8 cellular contexts compared by ENCODE assay signal in the genomic region with DNA sequence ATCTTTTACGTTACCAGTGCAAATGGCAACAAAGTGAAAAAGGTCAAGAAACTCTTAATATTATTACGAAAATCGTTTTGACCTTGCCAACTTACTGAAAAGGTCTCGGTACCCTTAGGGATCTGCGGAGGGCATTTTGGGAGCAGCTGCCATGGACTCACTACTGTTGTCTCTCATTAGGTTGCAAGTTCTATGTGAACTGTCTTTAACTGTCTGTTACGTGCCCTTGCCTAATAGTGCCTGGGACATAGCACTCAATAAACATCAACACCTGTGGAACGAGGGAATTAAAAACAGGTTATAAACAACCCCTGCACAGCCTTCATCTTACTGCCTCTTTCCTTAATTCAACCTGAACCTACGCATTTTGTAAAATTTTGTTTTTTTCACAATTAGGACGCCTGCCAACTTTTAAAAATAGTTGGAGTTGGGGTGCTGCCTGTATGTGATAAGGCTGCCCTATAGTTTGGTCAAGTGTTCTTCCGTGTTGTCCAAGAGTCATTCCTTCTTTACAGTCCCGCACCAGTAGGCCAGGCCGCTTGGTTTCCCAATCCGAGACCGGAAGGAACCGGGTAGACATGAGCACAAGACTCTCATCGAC. TPM values are rescaled to one million over a fixed set of nuclear protein-coding genes. Genes with fewer than 3 reads are reported as not detected.
DNase-seq lines count a peak whose midpoint lies in the region; ATAC-seq and TF ChIP-seq lines count a peak whose summit lies in the region.

No MANE protein-coding gene starts in this region.

- no peak overlapping the region for H3K27ac ChIP-seq in iPS DF 6.9 (ENCODE audit: low read length)
- peak overlapping the region; percentile 98 for H3K27ac ChIP-seq in smooth muscle cell (ENCODE audit: low read depth)

- TF ChIP-seq CTCF in smooth muscle cell (IDR thresholded peaks at IDR 0.05; ENCODE audit: borderline replicate concordance, insufficient read depth, poor library complexity, severe bottlenecking) = no peak

- H4K20me1 ChIP-seq in smooth muscle cell (ENCODE audit: low read depth) = peaks cover 29% of the 10 kb centered on the region

- H3K36me3 ChIP-seq in iPS DF 6.9 (ENCODE audit: control insufficient read depth, insufficient read depth, low read length) (no peaks in the 10 kb centered on the region), smooth muscle cell (ENCODE audit: low read depth) (no peaks in the 10 kb centered on the region)

- H3F3A ChIP-seq in smooth muscle cell (ENCODE audit: low read depth) = no peaks in the 10 kb centered on the region

- peak overlapping the region; percentile 98 for H3K9ac ChIP-seq in smooth muscle cell (ENCODE audit: low read depth)

- H3K4me1 Mint-ChIP-seq in activated CD8-positive, alpha-beta T cell treated with anti-CD3 and anti-CD28 coated beads, Interleukin-2, amount 10 ng/mL, durations not matched to agents 7 days and 5 days (ENCODE audit: low read depth) = peaks cover 32% of the 10 kb centered on the region

- CTCF ChIA-PET in activated CD8-positive, alpha-beta T cell treated with anti-CD3 and anti-CD28 coated beads, Interleukin-2, amount 10 ng/mL, durations not matched to agents 7 days and 5 days (lab: Charles Lee) = interaction anchor here (0.9 to 1.0 kb wide), 2 partner anchors 31 to 382 kb away, joined by 3 to 4 read pairs; no protein-coding TSS in a partner anchor

- intact Hi-C loops in Right ventricle myocardium inferior (cut with DNase I) = loop anchor here (2.0 to 10.0 kb wide), 2 partner anchors 219 to 379 kb away; no protein-coding TSS in a partner anchor
- intact Hi-C loops in cardiac septum (cut with DNase I) = loop anchor here (1.0 to 10.0 kb wide), 2 partner anchors 217 to 419 kb away; a partner anchor contains a TSS

- ATAC-seq in Right ventricle myocardium inferior (peak; percentile 53), HG03135 (IDR thresholded peaks at IDR 0.05; ENCODE audit: unreplicated experiment) (peak; percentile 27)
- ATAC-seq in activated CD8-positive, alpha-beta T cell treated with anti-CD3 and anti-CD28 coated beads, Interleukin-2, amount 10 ng/mL, durations not matched to agents 7 days and 5 days = no peak

- DNase-seq in Right ventricle myocardium inferior (ENCODE audit: missing footprints) (no peak), cardiac septum (ENCODE audit: low spot score) (no peak), iPS DF 6.9 (ENCODE audit: low read depth, low spot score) (no peak), smooth muscle cell (lab: John Stamatoyannopoulos, UW; ENCODE audit: unreplicated experiment) (no peak), GF-D8 (lab: John Stamatoyannopoulos, UW) (no peak), NCI-H2081 (lab: John Stamatoyannopoulos, UW) (no peak)
- DNase-seq in activated CD8-positive, alpha-beta T cell treated with anti-CD3 and anti-CD28 coated beads, Interleukin-2, amount 10 ng/mL, durations not matched to agents 7 days and 5 days = no peak

- H3K9me3 ChIP-seq in iPS DF 6.9 (ENCODE audit: control insufficient read depth, insufficient read depth, low read length) = no peaks in the 10 kb centered on the region
- no peaks in the 10 kb centered on the region for H3K9me3 ChIP-seq in smooth muscle cell (replicated peaks; ENCODE audit: low read depth)

- peak overlapping the region; percentile 97; the same call in 1 of the 2 replicates for H3K4me3 ChIP-seq in iPS DF 6.9 (ENCODE audit: low read length)
- H3K4me3 ChIP-seq in smooth muscle cell = peak overlapping the region; percentile 84

- no peaks in the 10 kb centered on the region for H3K4me1 ChIP-seq in iPS DF 6.9 (ENCODE audit: control insufficient read depth, insufficient read depth, low read length)
- peaks cover 25% of the 10 kb centered on the region for H3K4me1 ChIP-seq in smooth muscle cell (ENCODE audit: low read depth)

- H3K27me3 Mint-ChIP-seq in activated CD8-positive, alpha-beta T cell treated with anti-CD3 and anti-CD28 coated beads, Interleukin-2, amount 10 ng/mL, durations not matched to agents 7 days and 5 days (ENCODE audit: low read depth) = no peaks in the 10 kb centered on the region

- peaks cover 17% of the 10 kb centered on the region for H3K36me3 Mint-ChIP-seq in activated CD8-positive, alpha-beta T cell treated with anti-CD3 and anti-CD28 coated beads, Interleukin-2, amount 10 ng/mL, durations not matched to agents 7 days and 5 days (ENCODE audit: low read depth)

- H3K27ac Mint-ChIP-seq in activated CD8-positive, alpha-beta T cell treated with anti-CD3 and anti-CD28 coated beads, Interleukin-2, amount 10 ng/mL, durations not matched to agents 7 days and 5 days = peak overlapping the region; percentile 99

- peak overlapping the region; percentile 94 for H3K4me2 ChIP-seq in smooth muscle cell

- H3K27me3 ChIP-seq in iPS DF 6.9 (ENCODE audit: control insufficient read depth, insufficient read depth, low read length) (no peaks in the 10 kb centered on the region), smooth muscle cell (ENCODE audit: low read depth) (no peaks in the 10 kb centered on the region)

- H3K9me3 Mint-ChIP-seq in activated CD8-positive, alpha-beta T cell treated with anti-CD3 and anti-CD28 coated beads, Interleukin-2, amount 10 ng/mL, durations not matched to agents 7 days and 5 days (ENCODE audit: insufficient read depth) = no peaks in the 10 kb centered on the region

- peak overlapping the region; percentile 79 for H2AFZ ChIP-seq in smooth muscle cell (ENCODE audit: low read depth)

- peaks cover 37% of the 10 kb centered on the region for H3K79me2 ChIP-seq in smooth muscle cell (ENCODE audit: low read depth)

- POLR2A ChIA-PET in activated CD8-positive, alpha-beta T cell treated with anti-CD3 and anti-CD28 coated beads, Interleukin-2, amount 10 ng/mL, durations not matched to agents 7 days and 5 days (lab: Charles Lee) = interaction anchor here (0.6 to 2.1 kb wide), 10 partner anchors 13 to 581 kb away, joined by 3 to 16 read pairs (median 4); a partner anchor contains a TSS

- H3K4me3 Mint-ChIP-seq in activated CD8-positive, alpha-beta T cell treated with anti-CD3 and anti-CD28 coated beads, Interleukin-2, amount 10 ng/mL, durations not matched to agents 7 days and 5 days = peak overlapping the region; percentile 97

- no CpG with 5 or more reads among the region's 16 CpGs for WGBS in iPS DF 6.9 (ENCODE audit: insufficient coverage, insufficient read length)
- WGBS in smooth muscle cell (ENCODE audit: low lambda C conversion rate) = 28% methylated on average over 16 of the region's 16 CpGs

RNA-seq across cellular contexts. Expression of a gene that starts 0.5 kb away (rescaled TPM):
- total RNA-seq in Right ventricle myocardium inferior (27.5 TPM), cardiac septum (50.7 TPM), smooth muscle cell (70.9 and 83.7 TPM in 2 replicates)
- total RNA-seq in activated CD8-positive, alpha-beta T cell treated with anti-CD3 and anti-CD28 coated beads, Interleukin-2, amount 10 ng/mL, durations not matched to agents 7 days and 5 days = 10 to 100 TPM; 62.3 TPM
- polyA plus RNA-seq in smooth muscle cell = 31.0 and 43.7 TPM in 2 replicates
